Comparison of ENCODE assay signal across 8 cellular contexts in the genomic region with DNA sequence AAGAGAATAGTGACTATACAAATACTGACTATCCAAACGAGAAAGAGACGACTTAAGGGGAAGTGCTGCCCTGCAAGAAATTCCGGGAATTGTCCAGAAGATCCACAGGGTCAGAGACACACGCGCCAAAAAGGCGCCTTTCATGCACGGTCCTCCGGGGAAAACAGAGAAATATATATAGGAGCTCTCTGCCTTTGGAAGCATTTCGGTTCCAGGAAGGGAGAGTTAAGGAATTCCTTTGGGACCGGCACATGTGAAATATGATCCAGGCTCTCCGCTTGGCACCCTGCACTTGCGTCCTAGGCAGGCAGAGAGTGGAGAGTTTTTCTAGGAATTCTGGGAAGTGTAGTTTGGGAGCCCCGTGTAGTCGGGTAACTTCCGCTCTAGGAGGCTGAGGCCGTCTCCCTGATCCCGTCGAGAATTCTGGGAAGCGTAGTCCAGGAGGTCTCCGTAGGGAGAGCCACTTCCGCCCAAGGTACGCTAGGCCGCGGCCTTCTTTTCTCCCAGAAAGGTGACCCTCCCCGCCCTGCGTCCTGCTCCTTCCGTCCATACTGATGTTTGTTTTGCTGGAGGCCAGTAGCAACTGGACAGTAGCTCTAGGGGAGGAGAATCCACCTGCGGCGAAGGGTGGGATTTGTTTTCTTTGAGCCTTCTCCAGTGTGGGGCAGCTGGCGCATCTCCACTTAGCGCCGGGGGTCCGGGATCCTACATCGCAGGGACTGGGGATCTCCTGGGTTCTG.
DNase-seq lines count a peak whose midpoint lies in the region; ATAC-seq and TF ChIP-seq lines count a peak whose summit lies in the region.
"Not testable (repeated sequence)": the region's sequence is repeated elsewhere in the genome, so short reads cannot be mapped to it uniquely, and the experiment has no call there.

No MANE protein-coding gene starts in this region.

- H3K27ac ChIP-seq in cingulate gyrus (ENCODE audit: low read depth, low read length) (peak overlapping the region; percentile 75), lower lobe of right lung (peak overlapping the region; percentile 62)

- H3K27me3 ChIP-seq in lower lobe of right lung (ENCODE audit: low read depth): not testable (repeated sequence)

- H3K36me3 ChIP-seq in lower lobe of right lung: not testable (repeated sequence)

- intact Hi-C loops in Right ventricle myocardium inferior (cut with DNase I); lower lobe of right lung (cut with DNase I): not testable (repeated sequence)

- not testable (repeated sequence) for H3K4me1 ChIP-seq in lower lobe of right lung

- TF ChIP-seq CTCF in lower lobe of right lung (IDR thresholded peaks at IDR 0.05): not testable (repeated sequence)

- DNase-seq in ACHN: peak; percentile 87
- DNase-seq in GOT3 (lab: John Stamatoyannopoulos, UW): peak; percentile 24
- DNase-seq in NCI-H2081 (lab: John Stamatoyannopoulos, UW): peak; percentile 78 to 88
- peak; percentile 86 for DNase-seq in SHP77 treated with DMSO at 0.1 percent for 48 hours (lab: John Stamatoyannopoulos, UW)
- DNase-seq in Right ventricle myocardium inferior (ENCODE audit: missing footprints): peak; percentile 78
- peak; percentile 87 for DNase-seq in lower lobe of right lung
- DNase-seq in renal cortical epithelial cell (ENCODE audit: low read depth): peak; percentile 72

- ATAC-seq in Right ventricle myocardium inferior (peak; percentile 100), lower lobe of right lung (peak; percentile 100)

- H3K9me3 ChIP-seq in lower lobe of right lung: not testable (repeated sequence)

- in situ Hi-C loops in ACHN (cut with HindIII; ENCODE audit: low pct_ligation_motif_present, low pct_unique_long_range_greater_than_20kb, low sequenced_read_pairs): not testable (repeated sequence)

- peak overlapping the region; percentile 52 for H3K4me3 ChIP-seq in lower lobe of right lung

Comparison
In these comparisons a context has a peak if more than half of its experiments do, and no peak if none do; other contexts are left out.
1. Peak in every context shown above with its lines: DNase-seq, ATAC-seq, H3K4me3 ChIP-seq and H3K27ac ChIP-seq.
2. DNase-seq: peak in every context shown above with its lines; median percentile 87 in ACHN; 87 in lower lobe of right lung; 86 in SHP77 treated with DMSO at 0.1 percent for 48 hours; 83 in NCI-H2081; 78 in Right ventricle myocardium inferior; 72 in renal cortical epithelial cell; 24 in GOT3.